ENCODE assay signal across 2 cellular contexts in genomic region chr20:53751394-53752368, GRCh38.
TF ChIP-seq lines count a peak whose summit lies in the region.

No MANE protein-coding gene starts in this region.

TF ChIP-seq in SK-N-SH, 30 proteins besides CTCF, POLR2A, EP300 and RAD21 (continued from another document):
- TF ChIP-seq USF1 (IDR thresholded peaks at IDR 0.05; ENCODE audit: borderline replicate concordance, low read depth), result no peak
- no peak for TF ChIP-seq ZBTB33 (IDR thresholded peaks at IDR 0.05; ENCODE audit: borderline replicate concordance, low read depth)
- TF ChIP-seq RCOR1 (IDR thresholded peaks at IDR 0.05; ENCODE audit: low read length), result no peak
- TF ChIP-seq TAF1 (IDR thresholded peaks at IDR 0.05; ENCODE audit: borderline replicate concordance, low read depth, low read length), result no peak
- no peak for TF ChIP-seq CHD2 (IDR thresholded peaks at IDR 0.05; ENCODE audit: low read length, partially characterized antibody)
- TF ChIP-seq ELF1 (IDR thresholded peaks at IDR 0.05), result no peak
- no peak for TF ChIP-seq GABPA (IDR thresholded peaks at IDR 0.05; ENCODE audit: low read depth)
- no peak for TF ChIP-seq TCF12 (IDR thresholded peaks at IDR 0.05)
- no peak for TF ChIP-seq TEAD4 (IDR thresholded peaks at IDR 0.05; ENCODE audit: borderline replicate concordance, insufficient read depth)
TF ChIP-seq in SK-N-SH: peak in this region for 0.

TF ChIP-seq in H1, 55 proteins besides CTCF, POLR2A, EP300 and RAD21 (continued from another document):
- TF ChIP-seq CHD7 (IDR thresholded peaks at IDR 0.05; ENCODE audit: insufficient replicate concordance, low read length) (no peak), JUND (IDR thresholded peaks at IDR 0.05; ENCODE audit: low read length) (no peak), TEAD4 (IDR thresholded peaks at IDR 0.05; ENCODE audit: low read depth, low read length) (no peak)
